ENCODE assay signal across 16 cellular contexts in genomic region chr2:10575566-10576300, GRCh38.
DNase-seq lines count a peak whose midpoint lies in the region; ATAC-seq and TF ChIP-seq lines count a peak whose summit lies in the region.
"Had no signal": no experiment of that assay in that cellular context is flagged by ENCODE, and none has a peak within 500 bp of the region (broad histone marks: within the 10 kb centered on the region; RNA-seq: fewer than 3 reads in every experiment).

No MANE protein-coding gene starts in this region.

- ATAC-seq in HG02588 (IDR thresholded peaks at IDR 0.05; ENCODE audit: unreplicated experiment), result no peak
- ATAC-seq: Right ventricle myocardium inferior had no signal

- H3K36me3 Mint-ChIP-seq in osteocyte (ENCODE audit: unreplicated experiment), result peaks cover 64% of the 10 kb centered on the region

- H3K4me1 ChIP-seq in HEK293 (ENCODE audit: control insufficient read depth, insufficient read depth, low read length) (peaks cover 4% of the 10 kb centered on the region), thyroid gland (peaks cover 0 to 8% of the 10 kb centered on the region in 2 donors)

- peak; percentile 44 for DNase-seq in 8988T
- DNase-seq in T1000 (lab: John Stamatoyannopoulos, UW), result peak; percentile 27
- DNase-seq in foreskin fibroblast, result peak; percentile 83 to 89
- no peak for DNase-seq in thyroid gland
- no peak for DNase-seq in KG1 (lab: John Stamatoyannopoulos, UW)
- DNase-seq in osteocyte (ENCODE audit: extremely low spot score, unreplicated experiment), result no peak
- DNase-seq: activated CD4-positive, CD25-positive, alpha-beta regulatory T cell treated with anti-CD3 and anti-CD28 coated beads, Interleukin-2, amount 50 U/mL, for 72 hours; GDM1; NCI-H2171; stimulated activated CD4-positive, alpha-beta T cell treated with anti-CD3 and anti-CD28 coated beads, Interleukin-2, amount 100 ng/mL, for 24 hours had no signal

- no peaks in the 10 kb centered on the region for H3K27me3 ChIP-seq in thyroid gland

- CTCF ChIA-PET in HEK293 (lab: Yijun Ruan, JAX), result no interaction called here

- H3K4me1 Mint-ChIP-seq in osteocyte (ENCODE audit: unreplicated experiment), result peaks cover 19% of the 10 kb centered on the region

- H3K9me3 Mint-ChIP-seq in osteocyte (ENCODE audit: unreplicated experiment), result no peaks in the 10 kb centered on the region
- H3K9me3 Mint-ChIP-seq: activated T-helper 1 cell treated with anti-CD3 and anti-CD28 coated beads, Interleukin-12 subunit alpha, Interleukin-12 subunit beta, Interleukin-2, Interleukin-4 antibody, amounts not matched to agents 30 ng/mL and 10 ng/mL and 1 ng/mL, durations not matched to agents 14 hours and 24 hours and 36 hours; stimulated activated naive CD8-positive, alpha-beta T cell treated with anti-CD3 and anti-CD28 coated beads, Interleukin-15, Interleukin-2, amounts not matched to agents 100 ng/mL and 50 ng/mL, for 24 hours had no signal

- H3K27ac Mint-ChIP-seq in osteocyte (ENCODE audit: unreplicated experiment), result no peak overlapping the region
- H3K27ac Mint-ChIP-seq: activated T-helper 1 cell treated with anti-CD3 and anti-CD28 coated beads, Interleukin-12 subunit alpha, Interleukin-12 subunit beta, Interleukin-2, Interleukin-4 antibody, amounts not matched to agents 30 ng/mL and 10 ng/mL and 1 ng/mL, durations not matched to agents 14 hours and 24 hours and 36 hours; stimulated activated naive CD8-positive, alpha-beta T cell treated with anti-CD3 and anti-CD28 coated beads, Interleukin-15, Interleukin-2, amounts not matched to agents 100 ng/mL and 50 ng/mL, for 24 hours had no signal

- TF ChIP-seq CTCF in HEK293 (tag by site-specific recombination; IDR thresholded peaks at IDR 0.05), result no peak
- no peak for TF ChIP-seq CTCF in foreskin fibroblast (IDR thresholded peaks at IDR 0.05; ENCODE audit: low read depth, low read length)
- TF ChIP-seq CTCF in thyroid gland (IDR thresholded peaks at IDR 0.05), result no peak
- no peak for TF ChIP-seq CTCF in osteocyte (IDR thresholded peaks at IDR 0.05)

- intact Hi-C loops in thyroid gland (cut with DNase I), result no loop called here

- TF ChIP-seq POLR2A in thyroid gland (IDR thresholded peaks at IDR 0.05), result no peak

- H3K36me3 ChIP-seq in HEK293 (ENCODE audit: control insufficient read depth in 2 of 2, insufficient read depth in 1 of 2, low read length in 2 of 2) (peaks cover 9 to 61% of the 10 kb centered on the region in 2 experiments), thyroid gland (peaks cover 14 to 15% of the 10 kb centered on the region in 2 donors)

- H3K4me3 Mint-ChIP-seq in osteocyte (ENCODE audit: unreplicated experiment), result no peak overlapping the region
- H3K4me3 Mint-ChIP-seq: activated T-helper 1 cell treated with anti-CD3 and anti-CD28 coated beads, Interleukin-12 subunit alpha, Interleukin-12 subunit beta, Interleukin-2, Interleukin-4 antibody, amounts not matched to agents 30 ng/mL and 10 ng/mL and 1 ng/mL, durations not matched to agents 14 hours and 24 hours and 36 hours; stimulated activated naive CD8-positive, alpha-beta T cell treated with anti-CD3 and anti-CD28 coated beads, Interleukin-15, Interleukin-2, amounts not matched to agents 100 ng/mL and 50 ng/mL, for 24 hours had no signal

- H3K27ac ChIP-seq in HEK293 (ENCODE audit: extremely low read depth, low read depth, low read length) (no peak overlapping the region), thyroid gland (no peak overlapping the region)
- H3K27ac ChIP-seq: KMS-11 had no signal

- H3K4me3 ChIP-seq in HEK293 (ENCODE audit: low read depth, low read length) (no peak overlapping the region), foreskin fibroblast (ENCODE audit: low read depth in 1 of 2, low read length in 2 of 2) (no peak overlapping the region), thyroid gland (replicated peaks in 1 of 3) (no peak overlapping the region)

- no peaks in the 10 kb centered on the region for H3K9me3 ChIP-seq in HEK293 (ENCODE audit: control insufficient read depth, insufficient read depth, low read depth, low read length)
- no peaks in the 10 kb centered on the region for H3K9me3 ChIP-seq in thyroid gland

- WGBS in thyroid gland, 2 donors, result 53 to 71% methylated on average over 6 of the region's 6 CpGs

- no peaks in the 10 kb centered on the region for H3K27me3 Mint-ChIP-seq in osteocyte (ENCODE audit: unreplicated experiment)
- H3K27me3 Mint-ChIP-seq: stimulated activated naive CD8-positive, alpha-beta T cell treated with anti-CD3 and anti-CD28 coated beads, Interleukin-15, Interleukin-2, amounts not matched to agents 100 ng/mL and 50 ng/mL, for 24 hours had no signal

- POLR2A ChIA-PET in HEK293 (lab: Yijun Ruan, JAX), result no interaction called here

TF ChIP-seq in HEK293, 187 proteins besides CTCF, POLR2A, EP300 and RAD21 (continues in another document):
- TF ChIP-seq ZFP3 (tag by site-specific recombination; IDR thresholded peaks at IDR 0.05; ENCODE audit: low read depth) (no peak), OVOL3 (tag by site-specific recombination; IDR thresholded peaks at IDR 0.05) (no peak), ZNF48 (tag by site-specific recombination; IDR thresholded peaks at IDR 0.05) (no peak), ZNF426 (tag by site-specific recombination; IDR thresholded peaks at IDR 0.05) (no peak), ZNF433 (tag by site-specific recombination; IDR thresholded peaks at IDR 0.05; ENCODE audit: low read depth) (no peak), ZNF670 (tag by site-specific recombination; IDR thresholded peaks at IDR 0.05; ENCODE audit: low read depth) (no peak), ZIC2 (tag by site-specific recombination; IDR thresholded peaks at IDR 0.05) (no peak), ZNF311 (tag by site-specific recombination; IDR thresholded peaks at IDR 0.05; ENCODE audit: borderline replicate concordance) (no peak), ZNF423 (tag by site-specific recombination; IDR thresholded peaks at IDR 0.05) (no peak), ZSCAN23 (tag by site-specific recombination; IDR thresholded peaks at IDR 0.05) (no peak), ZFP69B (tag by site-specific recombination; IDR thresholded peaks at IDR 0.05) (no peak), BCL11B (tag by site-specific recombination; IDR thresholded peaks at IDR 0.05; ENCODE audit: low read depth) (no peak), SP2 (tag by site-specific recombination; IDR thresholded peaks at IDR 0.05) (no peak), ZNF830 (tag by site-specific recombination; IDR thresholded peaks at IDR 0.05; ENCODE audit: low read depth) (no peak), ZNF366 (tag by site-specific recombination; conservative IDR thresholded peaks at IDR 0.05) (peak; percentile 61; the same call in 1 of the 2 replicates), ZBTB20 (tag by site-specific recombination; IDR thresholded peaks at IDR 0.05) (no peak), ZNF138 (tag by site-specific recombination; IDR thresholded peaks at IDR 0.05; ENCODE audit: borderline replicate concordance) (no peak), ZFP37 (tag by site-specific recombination; IDR thresholded peaks at IDR 0.05) (no peak), ZEB2 (tag by site-specific recombination; IDR thresholded peaks at IDR 0.05) (no peak), ZBTB6 (tag by site-specific recombination; IDR thresholded peaks at IDR 0.05) (no peak), HOXC10 (CRISPR knock-in tag; IDR thresholded peaks at IDR 0.05) (no peak), ZNF501 (tag by site-specific recombination; IDR thresholded peaks at IDR 0.05) (no peak), ZNF560 (tag by site-specific recombination; IDR thresholded peaks at IDR 0.05; ENCODE audit: borderline replicate concordance) (no peak), ZNF664 (tag by site-specific recombination; IDR thresholded peaks at IDR 0.05) (no peak), ZBTB17 (tag by site-specific recombination; IDR thresholded peaks at IDR 0.05) (0 out of 2 replicates have a peak, but pooled peaks have one; percentile 21), ZNF629 (tag by site-specific recombination; IDR thresholded peaks at IDR 0.05) (peak; percentile 49), KLF16 (tag by site-specific recombination; IDR thresholded peaks at IDR 0.05) (no peak)
- TF ChIP-seq, protein P1, sequence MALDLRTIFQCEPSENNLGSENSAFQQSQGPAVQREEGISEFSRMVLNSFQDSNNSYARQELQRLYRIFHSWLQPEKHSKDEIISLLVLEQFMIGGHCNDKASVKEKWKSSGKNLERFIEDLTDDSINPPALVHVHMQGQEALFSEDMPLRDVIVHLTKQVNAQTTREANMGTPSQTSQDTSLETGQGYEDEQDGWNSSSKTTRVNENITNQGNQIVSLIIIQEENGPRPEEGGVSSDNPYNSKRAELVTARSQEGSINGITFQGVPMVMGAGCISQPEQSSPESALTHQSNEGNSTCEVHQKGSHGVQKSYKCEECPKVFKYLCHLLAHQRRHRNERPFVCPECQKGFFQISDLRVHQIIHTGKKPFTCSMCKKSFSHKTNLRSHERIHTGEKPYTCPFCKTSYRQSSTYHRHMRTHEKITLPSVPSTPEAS (tag by site-specific recombination; IDR thresholded peaks at IDR 0.05), result no peak

Comparison
In these comparisons a context has a peak if more than half of its experiments do, and no peak if none do; other contexts are left out.
1. DNase-seq: peak in 8988T (single experiment), T1000 (single experiment) and foreskin fibroblast (2 of 2); none in thyroid gland (0 of 2), KG1 (single experiment) and osteocyte (single experiment).